ENCODE assay signal across 1 cellular context in genomic region chr20:10505320-10506226, GRCh38.
TF ChIP-seq lines count a peak whose summit lies in the region.

No MANE protein-coding gene starts in this region.

TF ChIP-seq in GM23338, 12 proteins besides CTCF, POLR2A, EP300 and RAD21 (continued from another document):
- TF ChIP-seq ZNF462 (CRISPR knock-in tag; IDR thresholded peaks at IDR 0.05): no peak
- TF ChIP-seq JUNB (IDR thresholded peaks at IDR 0.05; ENCODE audit: unreplicated experiment): no peak
- TF ChIP-seq ZNF331 (CRISPR knock-in tag; IDR thresholded peaks at IDR 0.05; ENCODE audit: low read depth): no peak
